In genomic region chr2:20349457-20350034, GRCh38 we compare ENCODE assay signal across 8 cellular contexts. TPM values are rescaled to one million over a fixed set of nuclear protein-coding genes. Genes with fewer than 3 reads are reported as not detected.
DNase-seq lines count a peak whose midpoint lies in the region; ATAC-seq and TF ChIP-seq lines count a peak whose summit lies in the region.

No MANE protein-coding gene starts in this region.

- CTCF ChIA-PET in MCF 10A (lab: Yijun Ruan, JAX): interaction anchor here (0.7 to 2.4 kb wide), 4 partner anchors 22 to 285 kb away, joined by 3 to 11 read pairs (median 4); no protein-coding TSS in a partner anchor
- CTCF ChIA-PET in HEK293T (lab: Yijun Ruan, JAX): no interaction called here

- no peaks in the 10 kb centered on the region for H3K27me3 ChIP-seq in ACC112 (ENCODE audit: insufficient read depth, low read length)
- no peaks in the 10 kb centered on the region for H3K27me3 ChIP-seq in HUES64 (ENCODE audit: insufficient read depth, low read length)

- WGBS in HUES64: 2% methylated on average over 6 of the region's 7 CpGs

- intact Hi-C loops in MCF 10A (cut with micrococcal nuclease): loop anchor here (2.0 kb wide), 1 partner anchor 23 kb away; no protein-coding TSS in a partner anchor

- peaks cover 18% of the 10 kb centered on the region for H3K4me1 Mint-ChIP-seq in MCF 10A (ENCODE audit: insufficient read depth, unreplicated experiment)
- H3K4me1 Mint-ChIP-seq in mesothelial cell of epicardium: peaks cover 35% of the 10 kb centered on the region

- POLR2A ChIA-PET in MCF 10A (lab: Yijun Ruan, JAX): interaction anchor here (0.6 to 4.3 kb wide), 25 partner anchors 9 to 1358 kb away, joined by 3 to 31 read pairs (median 4); partner anchors contain the start of genes LAPTM4A and WDR35
- POLR2A ChIA-PET in HEK293T (lab: Yijun Ruan, JAX): interaction anchor here (0.8 to 1.0 kb wide), 3 partner anchors 33 to 99 kb away, joined by 3 read pairs; no protein-coding TSS in a partner anchor

- peaks cover 30% of the 10 kb centered on the region for H3K4me1 ChIP-seq in ACC112 (ENCODE audit: control insufficient read depth, insufficient read depth, low read length, unreplicated experiment)
- peaks cover 48% of the 10 kb centered on the region for H3K4me1 ChIP-seq in HUES64 (ENCODE audit: insufficient read depth, low read length)

- TSS peak; percentile 54 for BruUV-seq in MCF 10A (replicated peaks; lab: Mats Ljungman, UMichigan)

- H3K4me3 ChIP-seq in ACC112 (ENCODE audit: low read depth, low read length): peak overlapping the region; percentile 98
- H3K4me3 ChIP-seq in HUES64 (ENCODE audit: low read length): peak overlapping the region; percentile 99

- H3K36me3 Mint-ChIP-seq in MCF 10A (ENCODE audit: insufficient read depth, unreplicated experiment) (peaks cover 5% of the 10 kb centered on the region), mesothelial cell of epicardium (no peaks in the 10 kb centered on the region)

- peak overlapping the region; percentile 82 for H3K27ac ChIP-seq in ACC112 (ENCODE audit: low read depth, low read length)
- peak overlapping the region; percentile 100 for H3K27ac ChIP-seq in HUES64 (ENCODE audit: low read depth, low read length)

- H3K9me3 ChIP-seq in HUES64 (ENCODE audit: insufficient read depth, low read depth, low read length): no peaks in the 10 kb centered on the region

- H3K9me3 Mint-ChIP-seq in MCF 10A (ENCODE audit: unreplicated experiment) (no peaks in the 10 kb centered on the region), mesothelial cell of epicardium (no peaks in the 10 kb centered on the region)

- H3K36me3 ChIP-seq in ACC112 (ENCODE audit: insufficient read depth, low read length) (peaks cover 3% of the 10 kb centered on the region; the same call in 1 of the 2 replicates), HUES64 (ENCODE audit: insufficient read depth, low read length) (peaks cover 6% of the 10 kb centered on the region)

- H3K79me2 ChIP-seq in ACC112 (ENCODE audit: control insufficient read depth, insufficient read depth, low read length, unreplicated experiment): peaks cover 59% of the 10 kb centered on the region

- peak overlapping the region; percentile 100 for H3K9ac ChIP-seq in HUES64 (ENCODE audit: low read depth, low read length)

- no peak overlapping the region for H2AFZ ChIP-seq in ACC112 (ENCODE audit: low read length, unreplicated experiment)

- no peak overlapping the region for H3K4me3 Mint-ChIP-seq in MCF 10A (ENCODE audit: unreplicated experiment)
- H3K4me3 Mint-ChIP-seq in mesothelial cell of epicardium: peak overlapping the region; percentile 92

- no peaks in the 10 kb centered on the region for H3K27me3 Mint-ChIP-seq in MCF 10A (ENCODE audit: insufficient read depth, unreplicated experiment)
- no peaks in the 10 kb centered on the region for H3K27me3 Mint-ChIP-seq in mesothelial cell of epicardium (ENCODE audit: low read depth)

- no peak for TF ChIP-seq CTCF in MCF 10A (IDR thresholded peaks at IDR 0.05; ENCODE audit: unreplicated experiment)
- no peak for TF ChIP-seq CTCF in mesothelial cell of epicardium (IDR thresholded peaks at IDR 0.05; ENCODE audit: unreplicated experiment)

- ATAC-seq in GM18502 (IDR thresholded peaks at IDR 0.05; ENCODE audit: poor library complexity, unreplicated experiment): no peak

- DNase-seq in MCF 10A (ENCODE audit: unreplicated experiment): no peak
- DNase-seq in mesothelial cell of epicardium (ENCODE audit: low spot score in 2 of 2, unreplicated experiment in 2 of 2): no peak
- no peak for DNase-seq in NCI-H2081 treated with DMSO at 0.1 percent for 48 hours (lab: John Stamatoyannopoulos, UW)
- DNase-seq in HEK293T (ENCODE audit: extremely low spot score): no peak
- DNase-seq in D341Med (ENCODE audit: low spot score): no peak

- H3K27ac Mint-ChIP-seq in MCF 10A (ENCODE audit: low read depth, unreplicated experiment): no peak overlapping the region
- peak overlapping the region; percentile 84 for H3K27ac Mint-ChIP-seq in mesothelial cell of epicardium

TF ChIP-seq in HEK293T, 16 proteins besides CTCF, POLR2A, EP300 and RAD21:
- TF ChIP-seq ZNF384 (IDR thresholded peaks at IDR 0.05) (no peak), ELF4 (IDR thresholded peaks at IDR 0.05) (no peak), SP1 (IDR thresholded peaks at IDR 0.05) (no peak), FOXA1 (IDR thresholded peaks at IDR 0.05) (no peak), SUZ12 (IDR thresholded peaks at IDR 0.05) (no peak), CTBP1 (IDR thresholded peaks at IDR 0.05; ENCODE audit: borderline replicate concordance) (no peak), NFRKB (IDR thresholded peaks at IDR 0.05) (no peak), PKNOX1 (IDR thresholded peaks at IDR 0.05) (no peak), BHLHE40 (IDR thresholded peaks at IDR 0.05; ENCODE audit: borderline replicate concordance) (no peak), TARDBP (IDR thresholded peaks at IDR 0.05) (no peak), HDGF (IDR thresholded peaks at IDR 0.05; ENCODE audit: borderline replicate concordance) (no peak), LEF1 (IDR thresholded peaks at IDR 0.05; ENCODE audit: borderline replicate concordance) (no peak), FOXM1 (IDR thresholded peaks at IDR 0.05; ENCODE audit: borderline replicate concordance) (no peak), FOXK2 (IDR thresholded peaks at IDR 0.05) (no peak)

RNA-seq across cellular contexts. Expression of gene PUM2, which starts 1.1 kb away (rescaled TPM):
- polyA plus RNA-seq in HUES64 (2013, experiment 1 of 2): 53.0 TPM
- 56.8 TPM for polyA plus RNA-seq in HUES64 (2013, experiment 2 of 2)
- total RNA-seq in MCF 10A (2022) (86.7 and 94.0 TPM in 2 replicates), mesothelial cell of epicardium (113 to 122 TPM (median 120 TPM) in 3 replicates)
